ENCODE assay signal across 15 cellular contexts in genomic region chr11:44833869-44834452, GRCh38.
DNase-seq lines count a peak whose midpoint lies in the region; ATAC-seq and TF ChIP-seq lines count a peak whose summit lies in the region.
"Had no signal": no experiment of that assay in that cellular context is flagged by ENCODE, and none has a peak within 500 bp of the region (broad histone marks: within the 10 kb centered on the region; RNA-seq: fewer than 3 reads in every experiment).

No MANE protein-coding gene starts in this region.

- no peak overlapping the region for H3K4me3 ChIP-seq in HCT116 (replicated peaks in 1 of 2; ENCODE audit: low read depth in 1 of 2, low read length in 2 of 2)
- H3K4me3 ChIP-seq in iPS-18a (ENCODE audit: low read length): no peak overlapping the region
- H3K4me3 ChIP-seq: mucosa of descending colon, thoracic aorta had no signal

- H4K20me1 ChIP-seq in HCT116 (ENCODE audit: insufficient read depth): no peaks in the 10 kb centered on the region

- no peak overlapping the region for H3K27ac ChIP-seq in HCT116 (ENCODE audit: low read depth, low read length)
- H3K27ac ChIP-seq in RWPE1: no peak overlapping the region
- H3K27ac ChIP-seq in iPS-18a (ENCODE audit: low read length): no peak overlapping the region
- H3K27ac ChIP-seq: thoracic aorta had no signal

- TF ChIP-seq CTCF in HCT116 (IDR thresholded peaks at IDR 0.05 in 2 of 3, conservative IDR thresholded peaks at IDR 0.05 in 1 of 3; ENCODE audit: borderline replicate concordance in 1 of 3, insufficient read depth in 1 of 3, low read depth in 2 of 3, low read length in 2 of 3) (no peak), RWPE1 (conservative IDR thresholded peaks at IDR 0.05; ENCODE audit: low read depth) (no peak), progenitor cell of endocrine pancreas (IDR thresholded peaks at IDR 0.05; ENCODE audit: unreplicated experiment) (no peak)

- ATAC-seq in HCT116 (0 out of 2 replicates have a peak, but pooled peaks have one; percentile 57), left colon (no peak), GM18511 (IDR thresholded peaks at IDR 0.05; ENCODE audit: unreplicated experiment) (no peak)
- ATAC-seq: activated CD4-positive, alpha-beta T cell treated with anti-CD3 and anti-CD28 coated beads for 36 hours; mucosa of descending colon had no signal

- H3K4me3 Mint-ChIP-seq in progenitor cell of endocrine pancreas (ENCODE audit: low read depth): no peak overlapping the region
- H3K4me3 Mint-ChIP-seq: activated CD4-positive, alpha-beta T cell treated with anti-CD3 and anti-CD28 coated beads for 36 hours had no signal

- RAD21 ChIA-PET in HCT116 (lab: Charles Lee; ENCODE audit: low non-redundant PET in 1 of 2, low total read pairs in 2 of 2, uncharacterized antibody in 2 of 2, unreplicated experiment in 2 of 2): no interaction called here

- H3K9me3 ChIP-seq in HCT116 (ENCODE audit: control insufficient read depth in 1 of 2, insufficient read depth in 1 of 2, low read depth in 1 of 2, low read length in 2 of 2) (no peaks in the 10 kb centered on the region), iPS-18a (ENCODE audit: control insufficient read depth, low read depth, low read length) (no peaks in the 10 kb centered on the region)
- H3K9me3 ChIP-seq: mucosa of descending colon, thoracic aorta had no signal

- peak overlapping the region; percentile 96 for H3K27ac Mint-ChIP-seq in progenitor cell of endocrine pancreas
- H3K27ac Mint-ChIP-seq: activated CD4-positive, alpha-beta T cell treated with anti-CD3 and anti-CD28 coated beads for 36 hours had no signal

- intact Hi-C loops in HCT116 (cut with micrococcal nuclease) (no loop called here), left colon (cut with DNase I, micrococcal nuclease) (no loop called here)

- no peaks in the 10 kb centered on the region for H3K9me2 ChIP-seq in HCT116 (ENCODE audit: insufficient read depth)

- no peak overlapping the region for H3K9ac ChIP-seq in HCT116 (ENCODE audit: low read length)
- peak overlapping the region; percentile 6 for H3K9ac ChIP-seq in iPS-18a (ENCODE audit: low read length)

- peaks cover 29% of the 10 kb centered on the region for H3K4me1 Mint-ChIP-seq in progenitor cell of endocrine pancreas (ENCODE audit: low read depth)
- H3K4me1 Mint-ChIP-seq: activated CD4-positive, alpha-beta T cell treated with anti-CD3 and anti-CD28 coated beads for 36 hours had no signal

- H3K4me1 ChIP-seq in HCT116 (ENCODE audit: control insufficient read depth in 1 of 2, insufficient read depth in 2 of 2, low read length in 2 of 2) (peaks cover 13% of the 10 kb centered on the region in 2 experiments), iPS-18a (ENCODE audit: control insufficient read depth, low read depth, low read length) (peaks cover 32% of the 10 kb centered on the region)

- H3K9me3 Mint-ChIP-seq in progenitor cell of endocrine pancreas (ENCODE audit: low read depth): no peaks in the 10 kb centered on the region

- H3K27me3 ChIP-seq in HCT116 (ENCODE audit: insufficient read depth, low read length) (no peaks in the 10 kb centered on the region), iPS-18a (ENCODE audit: control insufficient read depth, insufficient read depth, low read length) (peaks cover 8% of the 10 kb centered on the region)

- H3K36me3 ChIP-seq in HCT116 (ENCODE audit: control insufficient read depth in 1 of 2, insufficient read depth in 2 of 2, low read length in 2 of 2) (no peaks in the 10 kb centered on the region), iPS-18a (ENCODE audit: control insufficient read depth, low read depth, low read length) (no peaks in the 10 kb centered on the region)
- H3K36me3 ChIP-seq: thoracic aorta had no signal

- no peak for TF ChIP-seq POLR2A in HCT116 (IDR thresholded peaks at IDR 0.05; ENCODE audit: borderline replicate concordance, extremely low read depth, insufficient read depth, insufficient read length)

- TF ChIP-seq RAD21 in HCT116 (IDR thresholded peaks at IDR 0.05; ENCODE audit: low read depth): no peak

- no TSS peak for BruUV-seq in HCT116 (replicated peaks; lab: Mats Ljungman, UMichigan)

- no peaks in the 10 kb centered on the region for H3K79me2 ChIP-seq in HCT116 (ENCODE audit: insufficient read depth, low read length)

- POLR2A ChIA-PET in HCT116 (lab: Charles Lee): no interaction called here
- POLR2A ChIA-PET in RWPE1 (lab: Yijun Ruan, JAX; ENCODE audit: low non-redundant PET): no interaction called here

- H3K36me3 Mint-ChIP-seq in progenitor cell of endocrine pancreas (ENCODE audit: insufficient read depth): no peaks in the 10 kb centered on the region

- H3K4me2 ChIP-seq in HCT116 (ENCODE audit: low read length): peak overlapping the region; percentile 31

- no peaks in the 10 kb centered on the region for H3K27me3 Mint-ChIP-seq in progenitor cell of endocrine pancreas

- DNase-seq in HCT116 (ENCODE audit: low read depth, low spot score) (no peak), RWPE1 (ENCODE audit: low spot score) (peak; percentile 16), progenitor cell of endocrine pancreas (ENCODE audit: low spot score, unreplicated experiment) (no peak), left colon (no peak), ureter (ENCODE audit: low spot score) (no peak)
- DNase-seq in activated naive CD4-positive, alpha-beta T cell (lab: John Stamatoyannopoulos, UW): no peak
- DNase-seq: activated CD4-positive, alpha-beta T cell treated with anti-CD3 and anti-CD28 coated beads for 36 hours; aorta; hippocampal formation; mucosa of descending colon; NCI-H2029 treated with DMSO at 0.1 percent for 48 hours; T-helper 1 cell had no signal

- H2AFZ ChIP-seq in HCT116 (ENCODE audit: low read depth, low read length, poor library complexity, severe bottlenecking): no peak overlapping the region

- CTCF ChIA-PET in HCT116 (lab: Charles Lee) (no interaction called here), RWPE1 (lab: Yijun Ruan, JAX) (interaction anchor here (0.6 kb wide), 1 partner anchor 16 kb away, joined by 3 read pairs; no protein-coding TSS in a partner anchor)

TF ChIP-seq in HCT116, 20 proteins besides CTCF, POLR2A, EP300 and RAD21:
- TF ChIP-seq ATF3 (IDR thresholded peaks at IDR 0.05) (no peak), ZBTB33 (IDR thresholded peaks at IDR 0.05; ENCODE audit: extremely low read depth, insufficient replicate concordance, low read length) (no peak), FOSL1 (IDR thresholded peaks at IDR 0.05; ENCODE audit: low read depth) (no peak), EGR1 (IDR thresholded peaks at IDR 0.05; ENCODE audit: low read depth) (no peak), YY1 (IDR thresholded peaks at IDR 0.05; ENCODE audit: extremely low read depth, insufficient replicate concordance, low read depth, low read length) (no peak), SP1 (IDR thresholded peaks at IDR 0.05; ENCODE audit: low read depth) (no peak), ZNF274 (IDR thresholded peaks at IDR 0.05; ENCODE audit: low read depth, low read length) (no peak)
